ENCODE assay signal across 11 cellular contexts in the genomic region with DNA sequence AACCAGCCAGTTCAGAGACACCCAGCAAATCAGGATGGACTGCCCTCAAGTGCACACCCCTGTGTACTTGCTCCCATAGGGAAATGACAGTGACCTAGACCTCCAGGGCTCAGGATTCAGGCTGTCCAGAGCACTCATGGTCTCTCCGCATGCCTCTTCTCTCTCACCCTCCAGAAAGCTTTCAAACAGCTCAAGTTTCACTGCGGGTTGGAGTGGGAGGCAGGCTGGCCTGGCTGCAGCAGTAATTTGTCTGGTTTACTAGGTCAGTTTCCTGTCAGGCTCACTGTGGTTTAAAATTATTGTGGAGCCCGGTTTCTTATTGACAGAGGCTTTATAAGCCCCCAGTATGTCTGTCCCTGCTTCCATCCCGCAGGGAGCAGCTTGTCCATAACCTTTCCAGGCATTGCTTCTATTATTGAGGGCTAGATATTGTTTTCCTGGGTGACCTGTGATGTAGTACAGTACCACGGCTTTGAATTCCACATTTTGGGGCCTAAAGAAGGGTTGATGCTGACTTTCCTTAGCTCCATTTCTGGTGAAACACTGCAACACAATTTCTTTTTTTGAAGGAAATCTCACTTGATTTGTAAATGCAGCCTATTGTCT.
DNase-seq lines count a peak whose midpoint lies in the region; ATAC-seq, FAIRE-seq and TF ChIP-seq lines count a peak whose summit lies in the region.
"Had no signal": no experiment of that assay in that cellular context is flagged by ENCODE, and none has a peak within 500 bp of the region (broad histone marks: within the 10 kb centered on the region; RNA-seq: fewer than 3 reads in every experiment).

No MANE protein-coding gene starts in this region.

- TF ChIP-seq CTCF in cardiac muscle cell (IDR thresholded peaks at IDR 0.05; ENCODE audit: low read depth, low read length): no peak
- TF ChIP-seq CTCF in hepatocyte (IDR thresholded peaks at IDR 0.05; ENCODE audit: poor library complexity): no peak
- no peak for TF ChIP-seq CTCF in thoracic aorta (IDR thresholded peaks at IDR 0.05)

- FAIRE-seq in RCC 7860 (lab: Jason Lieb, UNC): no peak

- no peaks in the 10 kb centered on the region for H3K9me3 ChIP-seq in cardiac muscle cell (ENCODE audit: low read depth)
- H3K9me3 ChIP-seq in hepatocyte (ENCODE audit: low read depth): no peaks in the 10 kb centered on the region
- no peaks in the 10 kb centered on the region for H3K9me3 ChIP-seq in thoracic aorta
- H3K9me3 ChIP-seq: BE2C, colonic mucosa had no signal

- no peaks in the 10 kb centered on the region for H3K9me2 ChIP-seq in hepatocyte (replicated peaks; ENCODE audit: insufficient read depth)

- H4K20me1 ChIP-seq in hepatocyte (ENCODE audit: insufficient read depth, poor library complexity, severe bottlenecking): no peaks in the 10 kb centered on the region

- H2AFZ ChIP-seq in hepatocyte: no peak overlapping the region

- H3K4me3 ChIP-seq in cardiac muscle cell (no peak overlapping the region), hepatocyte (no peak overlapping the region), thoracic aorta (no peak overlapping the region)
- H3K4me3 ChIP-seq: colonic mucosa had no signal

- H3K4me2 ChIP-seq in hepatocyte: peak overlapping the region; percentile 20

- DNase-seq in cardiac muscle cell (ENCODE audit: low read depth in 1 of 2, low spot score in 1 of 2) (peak; percentile 70), Right ventricle myocardium inferior (ENCODE audit: missing footprints) (no peak), RCC 7860 (ENCODE audit: low spot score) (peak; percentile 58), hepatocyte (ENCODE audit: low spot score) (peak; percentile 37), thoracic aorta (ENCODE audit: low spot score) (no peak), hypothalamus (lab: John Stamatoyannopoulos, UW) (no peak), cerebellum (ENCODE audit: low spot score) (no peak), SIG-M5 treated with dmso at 0.1 percent for 504 hours (lab: John Stamatoyannopoulos, UW; ENCODE audit: unreplicated experiment) (no peak)
- DNase-seq: BE2C, colonic mucosa, nucleus accumbens had no signal

- ATAC-seq in Right ventricle myocardium inferior: no peak
- ATAC-seq in thoracic aorta (ENCODE audit: insufficient number of reproducible peaks, low FRiP score, low read depth): no peak

- no peaks in the 10 kb centered on the region for H3K36me3 ChIP-seq in cardiac muscle cell
- H3K36me3 ChIP-seq in hepatocyte (replicated peaks; ENCODE audit: insufficient read depth, low read depth): no peaks in the 10 kb centered on the region
- no peaks in the 10 kb centered on the region for H3K36me3 ChIP-seq in thoracic aorta
- H3K36me3 ChIP-seq: BE2C, colonic mucosa had no signal

- intact Hi-C loops in Right ventricle myocardium inferior (cut with DNase I): no loop called here

- WGBS in hepatocyte (ENCODE audit: low lambda C conversion rate, missing lambda C conversion rate): 22% methylated on average over 5 of the region's 5 CpGs

- H3K4me1 ChIP-seq in cardiac muscle cell (ENCODE audit: low read depth) (peaks cover 15% of the 10 kb centered on the region), hepatocyte (ENCODE audit: insufficient read depth) (peaks cover 12% of the 10 kb centered on the region), thoracic aorta (ENCODE audit: control insufficient read depth in 1 of 2, low read depth in 2 of 2) (peaks cover 0 to 35% of the 10 kb centered on the region in 2 donors)
- H3K4me1 ChIP-seq: BE2C, colonic mucosa had no signal

- H3K27ac ChIP-seq in cardiac muscle cell (peak overlapping the region; percentile 68), hepatocyte (peak overlapping the region; percentile 75), thoracic aorta (peak overlapping the region; percentile 29 to 33)
- H3K27ac ChIP-seq: colonic mucosa had no signal

- H3K27me3 ChIP-seq in cardiac muscle cell: no peaks in the 10 kb centered on the region
- no peaks in the 10 kb centered on the region for H3K27me3 ChIP-seq in hepatocyte
- no peaks in the 10 kb centered on the region for H3K27me3 ChIP-seq in thoracic aorta (replicated peaks; ENCODE audit: insufficient read depth)
- H3K27me3 ChIP-seq: BE2C, colonic mucosa had no signal

- no peaks in the 10 kb centered on the region for H3K79me2 ChIP-seq in hepatocyte

Comparison
In these comparisons a context has a peak if more than half of its experiments do, and no peak if none do; other contexts are left out.
1. DNase-seq: peak in cardiac muscle cell (2 of 2), RCC 7860 (single experiment) and hepatocyte (single experiment); none in Right ventricle myocardium inferior (single experiment), thoracic aorta (single experiment), hypothalamus (0 of 51), cerebellum (single experiment) and SIG-M5 treated with dmso at 0.1 percent for 504 hours (single experiment).
2. Peak in every context shown above with its lines, with median percentiles within 50 percentile points of each other: H3K27ac ChIP-seq.